Comparison of ENCODE assay signal across 13 cellular contexts in the genomic region with DNA sequence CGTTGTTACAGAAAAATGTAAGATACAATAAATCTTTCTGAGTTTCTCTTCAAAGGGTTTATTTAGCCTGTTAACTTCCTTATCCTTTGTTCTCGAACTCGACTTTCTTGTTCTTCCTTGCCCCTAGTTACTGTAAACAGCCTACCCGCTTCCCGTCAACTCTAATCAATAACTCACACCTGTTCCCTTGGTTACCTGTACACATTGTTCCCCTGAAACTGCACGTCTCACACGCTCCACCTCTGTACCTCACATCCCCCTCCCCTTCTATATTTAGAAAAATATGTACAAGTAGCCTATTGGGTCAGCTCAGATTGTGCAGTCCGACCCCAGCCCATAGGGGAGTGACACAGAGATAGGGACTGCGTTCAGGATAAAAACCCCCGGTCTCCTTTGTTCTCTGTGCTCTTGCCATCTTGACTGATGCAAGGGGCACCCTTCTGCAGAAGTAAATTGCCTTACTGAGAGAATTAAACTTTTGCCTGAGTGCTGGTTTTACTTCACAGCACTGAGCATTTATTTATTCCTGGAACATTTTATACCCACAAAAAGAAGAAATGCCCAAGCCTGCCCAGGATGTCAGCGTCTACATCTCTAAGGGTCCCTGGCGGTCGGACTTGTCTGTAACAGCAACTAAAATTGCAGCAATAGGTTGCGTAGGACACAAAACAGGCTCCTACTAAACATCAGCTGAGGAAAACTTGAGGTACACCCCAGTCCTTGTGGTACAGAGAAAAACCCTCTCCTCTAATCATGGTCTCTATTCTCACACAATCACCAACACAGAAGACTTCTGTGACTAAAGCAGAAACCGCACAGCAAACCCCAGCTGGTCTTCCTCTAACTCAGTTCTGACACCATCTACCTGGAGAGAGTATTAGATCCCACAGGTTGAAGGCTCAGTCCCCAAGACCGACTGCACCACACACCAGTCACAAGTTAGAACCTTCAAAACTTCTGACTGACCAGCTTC. TPM values are rescaled to one million over a fixed set of nuclear protein-coding genes. Genes with fewer than 3 reads are reported as not detected.
A peak's percentile ranks its signal among the peaks of the same experiment; 100 is the strongest.
DNase-seq lines count a peak whose midpoint lies in the region; ATAC-seq, FAIRE-seq and TF ChIP-seq lines count a peak whose summit lies in the region.
"Had no signal": no experiment of that assay in that cellular context is flagged by ENCODE, and none has a peak within 500 bp of the region (broad histone marks: within the 10 kb centered on the region; RNA-seq: fewer than 3 reads in every experiment).

No MANE protein-coding gene starts in this region.

- peaks cover 1 to 8% of the 10 kb centered on the region in 2 donors for H3K36me3 ChIP-seq in small intestine (ENCODE audit: control insufficient read depth in 2 of 2, insufficient read depth in 2 of 2, low read length in 2 of 2)

- POLR2A ChIA-PET in activated CD4-positive, alpha-beta T cell treated with anti-CD3 and anti-CD28 coated beads for 36 hours (lab: Charles Lee), result interaction anchor here (0.5 kb wide), 1 partner anchor 33 kb away, joined by 3 read pairs; no protein-coding TSS in a partner anchor

- peak overlapping the region; percentile 47 for H3K27ac Mint-ChIP-seq in activated CD4-positive, alpha-beta T cell treated with anti-CD3 and anti-CD28 coated beads for 36 hours

- no peaks in the 10 kb centered on the region for H3K9me3 ChIP-seq in small intestine (ENCODE audit: control insufficient read depth, low read depth)
- H3K9me3 ChIP-seq: neutrophil had no signal

- 54 to 72% (median 60%) methylated on average over 16 of the region's 16 CpGs for WGBS in small intestine, 3 donors

- no peaks in the 10 kb centered on the region for H3K9me3 Mint-ChIP-seq in activated CD4-positive, alpha-beta T cell treated with anti-CD3 and anti-CD28 coated beads for 36 hours (ENCODE audit: low read depth)

- TF ChIP-seq CTCF in VCaP (conservative IDR thresholded peaks at IDR 0.05) (no peak), foreskin keratinocyte (conservative IDR thresholded peaks at IDR 0.05) (no peak)

- ATAC-seq in activated CD4-positive, alpha-beta T cell treated with anti-CD3 and anti-CD28 coated beads for 36 hours, result no peak
- ATAC-seq in foreskin keratinocyte, result peak; percentile 55

- no peak overlapping the region for H3K4me3 Mint-ChIP-seq in activated CD4-positive, alpha-beta T cell treated with anti-CD3 and anti-CD28 coated beads for 36 hours

- no peaks in the 10 kb centered on the region for H3K27me3 Mint-ChIP-seq in activated CD4-positive, alpha-beta T cell treated with anti-CD3 and anti-CD28 coated beads for 36 hours

- H3K4me1 ChIP-seq in foreskin keratinocyte (no peaks in the 10 kb centered on the region), small intestine (ENCODE audit: control insufficient read depth in 2 of 2, insufficient read depth in 1 of 2, low read depth in 1 of 2, low read length in 1 of 2) (peaks cover 0 to 7% of the 10 kb centered on the region in 2 donors)

- H3K36me3 Mint-ChIP-seq in activated CD4-positive, alpha-beta T cell treated with anti-CD3 and anti-CD28 coated beads for 36 hours (ENCODE audit: low read depth), result peaks cover 43% of the 10 kb centered on the region

- FAIRE-seq in small intestine (lab: Jason Lieb, UNC), result no peak

- H3K4me3 ChIP-seq in small intestine (ENCODE audit: low read depth in 1 of 2, low read length in 2 of 2), result no peak overlapping the region

- CTCF ChIA-PET in activated CD4-positive, alpha-beta T cell treated with anti-CD3 and anti-CD28 coated beads for 36 hours (lab: Charles Lee), result no interaction called here

- H3K27ac ChIP-seq in VCaP (peak overlapping the region; percentile 99), foreskin keratinocyte (peak overlapping the region; percentile 96), small intestine (ENCODE audit: low read depth in 1 of 2, low read length in 1 of 2) (peak overlapping the region in 1 of 2 donors; percentile 94)
- H3K27ac ChIP-seq: HL-60, neutrophil had no signal

- intact Hi-C loops in activated CD4-positive, alpha-beta T cell treated with anti-CD3 and anti-CD28 coated beads for 36 hours (cut with DNase I, micrococcal nuclease), result no loop called here

- H3K27me3 ChIP-seq in foreskin keratinocyte, result no peaks in the 10 kb centered on the region
- no peaks in the 10 kb centered on the region for H3K27me3 ChIP-seq in small intestine (ENCODE audit: control insufficient read depth in 2 of 2, insufficient read depth in 2 of 2, low read length in 2 of 2)
- H3K27me3 ChIP-seq: neutrophil had no signal

- no peak for DNase-seq in activated CD4-positive, alpha-beta T cell treated with anti-CD3 and anti-CD28 coated beads for 36 hours
- DNase-seq in activated CD4-positive, alpha-beta T cell treated with anti-CD3 and anti-CD28 coated beads for 4 hours, result no peak
- DNase-seq in foreskin keratinocyte (peak in 1 of 2 donors; percentile 69), small intestine (peak; percentile 80), iPS-NIHi11 (ENCODE audit: low spot score) (no peak), Kasumi-1 (lab: John Stamatoyannopoulos, UW) (no peak), NCI-H82 (lab: John Stamatoyannopoulos, UW) (no peak)
- DNase-seq: ACHN; NK-92 treated with Interleukin-12 subunit alpha and Interleukin-12 subunit beta, amount 100 ng/mL, for 24 hours; T-helper 1 cell had no signal

- peaks cover 26% of the 10 kb centered on the region for H3K4me1 Mint-ChIP-seq in activated CD4-positive, alpha-beta T cell treated with anti-CD3 and anti-CD28 coated beads for 36 hours

RNA-seq across cellular contexts. Expression of gene WDR45B, which starts 11.3 kb away (rescaled TPM):
- total RNA-seq in activated CD4-positive, alpha-beta T cell treated with anti-CD3 and anti-CD28 coated beads for 36 hours, result 10 to 100 TPM; 74.1 to 74.8 TPM
- total RNA-seq in foreskin keratinocyte, result 70.8 and 73.6 TPM in 2 replicates
- 48.0 and 54.7 TPM in 2 replicates for polyA plus RNA-seq in foreskin keratinocyte
- 10 to 100 TPM; 64.4 to 69.7 (median 68.2) TPM for polyA plus RNA-seq in small intestine
